10 cellular contexts compared by ENCODE assay signal in genomic region chr10:59580257-59580863, GRCh38.
DNase-seq lines count a peak whose midpoint lies in the region; ATAC-seq and TF ChIP-seq lines count a peak whose summit lies in the region.
"Had no signal": no experiment of that assay in that cellular context is flagged by ENCODE, and none has a peak within 500 bp of the region (broad histone marks: within the 10 kb centered on the region; RNA-seq: fewer than 3 reads in every experiment).

No MANE protein-coding gene starts in this region.

- H3K27me3 ChIP-seq in Peyer's patch (no peaks in the 10 kb centered on the region), tibial artery (no peaks in the 10 kb centered on the region)

- no peak overlapping the region for H3K27ac Mint-ChIP-seq in activated T-cell treated with anti-CD3 and anti-CD28 coated beads, Interleukin-2, amount 50 U/mL, for 24 hours
- H3K27ac Mint-ChIP-seq: naive B cell had no signal

- no peaks in the 10 kb centered on the region for H3K4me1 Mint-ChIP-seq in activated T-cell treated with anti-CD3 and anti-CD28 coated beads, Interleukin-2, amount 50 U/mL, for 24 hours (ENCODE audit: low read depth)
- H3K4me1 Mint-ChIP-seq: naive B cell had no signal

- TF ChIP-seq CTCF in HFF-Myc (IDR thresholded peaks at IDR 0.05; ENCODE audit: low read depth, low read length, missing control alignments) = peak; percentile 28
- TF ChIP-seq CTCF in Peyer's patch (IDR thresholded peaks at IDR 0.05) = peak in 4 of 6 experiments; percentile 12 to 41 (median 33)
- TF ChIP-seq CTCF in tibial artery (IDR thresholded peaks at IDR 0.05) = no peak

- peak; percentile 38 for ATAC-seq in sciatic nerve

- TF ChIP-seq POLR2A in Peyer's patch (IDR thresholded peaks at IDR 0.05) = no peak

- peaks cover 8% of the 10 kb centered on the region for H3K27me3 Mint-ChIP-seq in activated T-cell treated with anti-CD3 and anti-CD28 coated beads, Interleukin-2, amount 50 U/mL, for 24 hours

- intact Hi-C loops in sciatic nerve (cut with DNase I) = no loop called here
- intact Hi-C loops in tibial artery (cut with DNase I; ENCODE audit: low total_unique reads) = no loop called here

- H3K9me3 Mint-ChIP-seq in activated T-cell treated with anti-CD3 and anti-CD28 coated beads, Interleukin-2, amount 50 U/mL, for 24 hours = no peaks in the 10 kb centered on the region

- H3K36me3 ChIP-seq in Peyer's patch (no peaks in the 10 kb centered on the region), tibial artery (no peaks in the 10 kb centered on the region)

- no peaks in the 10 kb centered on the region for H3K4me1 ChIP-seq in Peyer's patch
- peaks cover 0 to 34% (median 8%) of the 10 kb centered on the region in 4 donors for H3K4me1 ChIP-seq in tibial artery

- H3K36me3 Mint-ChIP-seq in activated T-cell treated with anti-CD3 and anti-CD28 coated beads, Interleukin-2, amount 50 U/mL, for 24 hours (ENCODE audit: low read depth) = no peaks in the 10 kb centered on the region
- H3K36me3 Mint-ChIP-seq: naive B cell had no signal

- H3K27ac ChIP-seq in Peyer's patch = no peak overlapping the region
- no peak overlapping the region for H3K27ac ChIP-seq in tibial artery
- H3K27ac ChIP-seq: SK-N-MC had no signal

- no peaks in the 10 kb centered on the region for H3K9me3 ChIP-seq in Peyer's patch
- H3K9me3 ChIP-seq in tibial artery = no peaks in the 10 kb centered on the region

- no peak for DNase-seq in HFF-Myc (ENCODE audit: extremely low read depth, low read depth)
- DNase-seq in Peyer's patch = no peak
- DNase-seq in foreskin melanocyte = peak; percentile 29
- DNase-seq in sciatic nerve (ENCODE audit: low spot score) = no peak
- DNase-seq in UCSD-AML1 (lab: John Stamatoyannopoulos, UW; ENCODE audit: unreplicated experiment) = no peak
- DNase-seq in NOMO-1 treated with dmso at 0.1 percent for 144 hours (lab: John Stamatoyannopoulos, UW; ENCODE audit: unreplicated experiment) = no peak
- no peak for DNase-seq in tibial artery
- DNase-seq in activated T-cell treated with anti-CD3 and anti-CD28 coated beads, Interleukin-2, amount 50 U/mL, for 24 hours = no peak
- DNase-seq: naive B cell had no signal

- no peak overlapping the region for H3K4me3 ChIP-seq in HFF-Myc (replicated peaks; ENCODE audit: low read depth, low read length)
- no peak overlapping the region for H3K4me3 ChIP-seq in Peyer's patch
- no peak overlapping the region for H3K4me3 ChIP-seq in tibial artery
- H3K4me3 ChIP-seq: SK-N-MC had no signal

- H3K4me3 Mint-ChIP-seq in activated T-cell treated with anti-CD3 and anti-CD28 coated beads, Interleukin-2, amount 50 U/mL, for 24 hours = no peak overlapping the region
- H3K4me3 Mint-ChIP-seq: naive B cell had no signal

Comparison
In these comparisons a context has a peak if more than half of its experiments do, and no peak if none do; other contexts are left out.
1. CTCF ChIP-seq: peak in HFF-Myc (single experiment) and Peyer's patch (4 of 6); none in tibial artery (0 of 2).